ENCODE assay signal across 22 cellular contexts in the genomic region with DNA sequence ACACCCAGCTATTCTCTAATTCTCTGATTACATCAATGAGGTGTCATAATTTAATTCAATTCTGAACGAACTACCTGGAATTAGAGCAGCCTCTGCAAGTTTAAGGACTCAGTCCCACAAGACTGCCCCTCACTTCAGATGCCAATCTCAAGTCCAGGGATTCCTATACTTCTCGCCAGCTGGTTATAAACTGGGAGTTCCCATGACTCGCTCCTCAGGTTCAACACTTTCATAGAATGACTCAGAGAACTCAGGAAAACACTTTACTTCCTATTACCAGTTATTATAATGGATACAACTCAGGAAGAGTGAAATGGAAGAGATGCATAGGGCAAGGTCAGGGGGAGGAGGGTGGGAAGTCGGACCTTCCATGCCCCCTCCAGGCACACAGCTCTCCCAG.
DNase-seq lines count a peak whose midpoint lies in the region; ATAC-seq, FAIRE-seq and TF ChIP-seq lines count a peak whose summit lies in the region.
"Had no signal": no experiment of that assay in that cellular context is flagged by ENCODE, and none has a peak within 500 bp of the region (broad histone marks: within the 10 kb centered on the region; RNA-seq: fewer than 3 reads in every experiment).

No MANE protein-coding gene starts in this region.

- FAIRE-seq in bronchial epithelial cell (lab: Jason Lieb, UNC): no peak
- no peak for FAIRE-seq in pancreas (lab: Jason Lieb, UNC)
- FAIRE-seq: A549, G401.6, GM12892 had no signal

- DNase-seq in Caki2 (ENCODE audit: low read depth) (peak; percentile 2), HT1080 (ENCODE audit: low read depth) (peak; percentile 21), bronchial epithelial cell (ENCODE audit: low read depth) (peak; percentile 64), iris pigment epithelial cell (ENCODE audit: low read depth) (peak; percentile 4), pancreas (no peak)
- DNase-seq in effector CD4-positive, alpha-beta T cell: no peak
- DNase-seq in central memory CD4-positive, alpha-beta T cell: no peak
- DNase-seq: CD4-positive, CD25-positive, alpha-beta regulatory T cell; DND-41; GOT3; HCEC 1CT; NCI-H1092; NCI-H1436; NCI-H187 treated with DMSO at 0.1 percent for 48 hours; NCI-H2107; NCI-H748 treated with DMSO at 0.1 percent for 48 hours; SJCRH30 had no signal

- H3K36me3 ChIP-seq in bronchial epithelial cell (ENCODE audit: control insufficient read depth, insufficient read depth, low read length): no peaks in the 10 kb centered on the region
- H3K36me3 ChIP-seq in pancreas: no peaks in the 10 kb centered on the region
- H3K36me3 ChIP-seq: SJCRH30 had no signal

- intact Hi-C loops in pancreas (cut with DNase I): no loop called here

- 38 to 39% methylated on average over 4 of the region's 4 CpGs for WGBS in pancreas, 2 donors

- no peaks in the 10 kb centered on the region for H3K4me1 ChIP-seq in pancreas
- H3K4me1 ChIP-seq: A549, SJCRH30 had no signal

- ATAC-seq in pancreas (no peak), HG03045 (IDR thresholded peaks at IDR 0.05; ENCODE audit: unreplicated experiment) (no peak)
- ATAC-seq: A549, Panc1 had no signal

- no peak overlapping the region for H3K4me3 ChIP-seq in bronchial epithelial cell (ENCODE audit: low read depth, low read length)
- no peak overlapping the region for H3K4me3 ChIP-seq in pancreas
- H3K4me3 ChIP-seq: A549, SJCRH30 had no signal

- no peak overlapping the region for H3K27ac ChIP-seq in pancreas
- H3K27ac ChIP-seq: A549, SJCRH30 had no signal

- H3K9me3 ChIP-seq in pancreas: no peaks in the 10 kb centered on the region
- H3K9me3 ChIP-seq: A549, SJCRH30 had no signal

- TF ChIP-seq CTCF in bronchial epithelial cell (IDR thresholded peaks at IDR 0.05; ENCODE audit: insufficient read depth, low read length, severe bottlenecking) (no peak), pancreas (IDR thresholded peaks at IDR 0.05) (no peak)

- no peaks in the 10 kb centered on the region for H3K27me3 ChIP-seq in bronchial epithelial cell (ENCODE audit: control insufficient read depth, insufficient read depth, low read length)
- peaks cover 0 to 7% (median 0%) of the 10 kb centered on the region in 4 donors for H3K27me3 ChIP-seq in pancreas
- H3K27me3 ChIP-seq: SJCRH30 had no signal

- in situ Hi-C loops in Caki2 (cut with HindIII; ENCODE audit: low pct_unique_long_range_greater_than_20kb, low sequenced_read_pairs): no loop called here

Comparison
In these comparisons a context has a peak if more than half of its experiments do, and no peak if none do; other contexts are left out.
1. DNase-seq: peak in Caki2 (single experiment), HT1080 (single experiment), bronchial epithelial cell (single experiment) and iris pigment epithelial cell (single experiment); none in pancreas (0 of 6), effector CD4-positive, alpha-beta T cell (single experiment) and central memory CD4-positive, alpha-beta T cell (single experiment).